Comparison of ENCODE assay signal across 13 cellular contexts in the genomic region with DNA sequence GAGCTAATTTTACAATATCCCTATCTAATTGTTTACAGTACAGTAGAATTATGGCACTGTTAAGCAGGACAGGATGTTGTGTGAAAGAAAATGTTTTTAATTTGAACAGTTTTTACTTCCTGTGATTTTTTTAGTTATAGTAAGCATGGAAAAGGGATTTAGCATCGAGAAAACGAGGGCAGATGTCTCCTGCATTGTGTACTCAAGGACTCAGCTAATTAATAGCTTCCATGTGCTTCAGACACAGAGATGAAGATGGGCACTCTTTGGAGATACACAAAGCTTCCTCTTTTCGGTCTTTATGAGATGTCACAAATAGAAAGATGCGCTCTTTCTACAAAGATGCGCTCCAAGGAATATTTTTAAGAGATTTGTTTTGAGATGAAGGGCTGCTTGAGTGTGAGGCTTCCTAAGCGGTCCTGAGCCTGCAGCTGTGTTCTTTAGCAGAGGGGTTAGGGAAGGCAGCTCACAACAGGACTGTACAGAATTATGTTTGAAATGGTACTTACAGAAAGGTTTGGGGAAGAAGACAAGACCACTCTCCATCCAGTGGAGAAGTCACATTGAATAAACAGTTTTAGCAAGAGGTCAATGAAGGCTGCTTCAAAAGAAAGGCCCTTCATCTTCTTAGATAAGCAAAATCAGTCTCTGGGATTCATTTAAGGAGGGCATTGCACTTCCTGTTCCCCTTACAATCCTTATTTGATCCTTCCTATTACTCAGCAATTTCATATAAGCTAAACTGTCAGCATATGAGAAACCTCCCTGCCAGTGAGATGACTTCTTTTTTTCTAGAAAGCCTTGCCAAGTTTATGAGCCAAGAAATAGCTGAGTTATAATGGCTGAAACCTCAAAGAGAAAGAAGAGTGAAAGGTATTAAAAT.
A peak's percentile ranks its signal among the peaks of the same experiment; 100 is the strongest.
DNase-seq lines count a peak whose midpoint lies in the region; ATAC-seq and TF ChIP-seq lines count a peak whose summit lies in the region.
"Had no signal": no experiment of that assay in that cellular context is flagged by ENCODE, and none has a peak within 500 bp of the region (broad histone marks: within the 10 kb centered on the region; RNA-seq: fewer than 3 reads in every experiment).

No MANE protein-coding gene starts in this region.

- peak; percentile 64 for ATAC-seq in SK-N-SH treated with all-trans-retinoic acid at 6 μM for 48 hours
- ATAC-seq in activated T-helper 17 cell treated with anti-CD3 and anti-CD28 coated beads, Interleukin-2, amount 50 U/mL, for 72 hours (replicated peaks) = no peak

- no peak overlapping the region for H2AFZ ChIP-seq in hepatocyte

- no peaks in the 10 kb centered on the region for H3K27me3 ChIP-seq in hepatocyte

- no peak for TF ChIP-seq CTCF in hepatocyte (IDR thresholded peaks at IDR 0.05; ENCODE audit: poor library complexity)

- peaks cover 6% of the 10 kb centered on the region for H3K27me3 Mint-ChIP-seq in activated T-helper 17 cell treated with anti-CD3 and anti-CD28 coated beads, Interleukin-2, amount 50 U/mL, for 72 hours

- H3K4me2 ChIP-seq in hepatocyte = no peak overlapping the region

- H3K4me3 ChIP-seq in hepatocyte = no peak overlapping the region
- H3K4me3 ChIP-seq: HAP-1 had no signal

- H3K9me3 ChIP-seq in hepatocyte (ENCODE audit: low read depth) = no peaks in the 10 kb centered on the region
- H3K9me3 ChIP-seq: HAP-1 had no signal

- H3K9me2 ChIP-seq in hepatocyte (replicated peaks; ENCODE audit: insufficient read depth) = no peaks in the 10 kb centered on the region

- peak overlapping the region; percentile 18 for H3K27ac ChIP-seq in hepatocyte
- H3K27ac ChIP-seq: HL-60, WERI-Rb-1 had no signal

- H4K20me1 ChIP-seq in hepatocyte (ENCODE audit: insufficient read depth, poor library complexity, severe bottlenecking) = no peaks in the 10 kb centered on the region

- H3K9me3 Mint-ChIP-seq in activated T-helper 17 cell treated with anti-CD3 and anti-CD28 coated beads, Interleukin-2, amount 50 U/mL, for 72 hours = no peaks in the 10 kb centered on the region

- H3K36me3 ChIP-seq in hepatocyte (replicated peaks; ENCODE audit: insufficient read depth, low read depth) = no peaks in the 10 kb centered on the region
- H3K36me3 ChIP-seq: HAP-1, WERI-Rb-1 had no signal

- no peak overlapping the region for H3K4me3 Mint-ChIP-seq in activated T-helper 17 cell treated with anti-CD3 and anti-CD28 coated beads, Interleukin-2, amount 50 U/mL, for 72 hours

- WGBS in hepatocyte (ENCODE audit: low lambda C conversion rate, missing lambda C conversion rate) = 72% methylated on average over 6 of the region's 6 CpGs

- H3K79me2 ChIP-seq in hepatocyte = no peaks in the 10 kb centered on the region

- no peaks in the 10 kb centered on the region for H3K4me1 ChIP-seq in hepatocyte (ENCODE audit: insufficient read depth)
- H3K4me1 ChIP-seq: HAP-1 had no signal

- no peaks in the 10 kb centered on the region for H3K36me3 Mint-ChIP-seq in activated T-helper 17 cell treated with anti-CD3 and anti-CD28 coated beads, Interleukin-2, amount 50 U/mL, for 72 hours (ENCODE audit: low read depth)

- DNase-seq in AML-193 (lab: John Stamatoyannopoulos, UW) (peak; percentile 41 to 51), LHCN-M2 (ENCODE audit: low read depth) (peak; percentile 46), hepatocyte (ENCODE audit: low spot score) (no peak), NCI-H2107 treated with DMSO at 0.1 percent for 48 hours (lab: John Stamatoyannopoulos, UW; ENCODE audit: unreplicated experiment) (no peak), T-helper 9 cell (no peak), NCI-H1417 treated with DMSO at 0.1 percent for 48 hours (lab: John Stamatoyannopoulos, UW) (no peak)
- DNase-seq: activated effector memory CD4-positive, alpha-beta T cell treated with anti-CD3 and anti-CD28 coated beads, Interleukin-2, amount 50 U/mL, for 16 hours; NCI-H2227 treated with DMSO at 0.1 percent for 48 hours; WERI-Rb-1 had no signal

- no peak overlapping the region for H3K27ac Mint-ChIP-seq in activated T-helper 17 cell treated with anti-CD3 and anti-CD28 coated beads, Interleukin-2, amount 50 U/mL, for 72 hours

- H3K4me1 Mint-ChIP-seq in activated T-helper 17 cell treated with anti-CD3 and anti-CD28 coated beads, Interleukin-2, amount 50 U/mL, for 72 hours = no peaks in the 10 kb centered on the region

TF ChIP-seq in SK-N-SH treated with all-trans-retinoic acid at 6 μM for 48 hours, 23 proteins besides CTCF, POLR2A, EP300 and RAD21:
- TF ChIP-seq TCF4 (CRISPR knock-in tag; IDR thresholded peaks at IDR 0.05; ENCODE audit: borderline replicate concordance) (peak; percentile 58; the same call in 1 of the 2 replicates), RARB (CRISPR knock-in tag; IDR thresholded peaks at IDR 0.05) (no peak), ISL1 (CRISPR knock-in tag; IDR thresholded peaks at IDR 0.05) (no peak)
- TF ChIP-seq, protein P1, sequence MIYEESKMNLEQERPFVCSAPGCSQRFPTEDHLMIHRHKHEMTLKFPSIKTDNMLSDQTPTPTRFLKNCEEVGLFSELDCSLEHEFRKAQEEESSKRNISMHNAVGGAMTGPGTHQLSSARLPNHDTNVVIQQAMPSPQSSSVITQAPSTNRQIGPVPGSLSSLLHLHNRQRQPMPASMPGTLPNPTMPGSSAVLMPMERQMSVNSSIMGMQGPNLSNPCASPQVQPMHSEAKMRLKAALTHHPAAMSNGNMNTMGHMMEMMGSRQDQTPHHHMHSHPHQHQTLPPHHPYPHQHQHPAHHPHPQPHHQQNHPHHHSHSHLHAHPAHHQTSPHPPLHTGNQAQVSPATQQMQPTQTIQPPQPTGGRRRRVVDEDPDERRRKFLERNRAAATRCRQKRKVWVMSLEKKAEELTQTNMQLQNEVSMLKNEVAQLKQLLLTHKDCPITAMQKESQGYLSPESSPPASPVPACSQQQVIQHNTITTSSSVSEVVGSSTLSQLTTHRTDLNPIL (CRISPR knock-in tag; IDR thresholded peaks at IDR 0.05; ENCODE audit: low read depth) = no peak
- TF ChIP-seq, protein P2, sequence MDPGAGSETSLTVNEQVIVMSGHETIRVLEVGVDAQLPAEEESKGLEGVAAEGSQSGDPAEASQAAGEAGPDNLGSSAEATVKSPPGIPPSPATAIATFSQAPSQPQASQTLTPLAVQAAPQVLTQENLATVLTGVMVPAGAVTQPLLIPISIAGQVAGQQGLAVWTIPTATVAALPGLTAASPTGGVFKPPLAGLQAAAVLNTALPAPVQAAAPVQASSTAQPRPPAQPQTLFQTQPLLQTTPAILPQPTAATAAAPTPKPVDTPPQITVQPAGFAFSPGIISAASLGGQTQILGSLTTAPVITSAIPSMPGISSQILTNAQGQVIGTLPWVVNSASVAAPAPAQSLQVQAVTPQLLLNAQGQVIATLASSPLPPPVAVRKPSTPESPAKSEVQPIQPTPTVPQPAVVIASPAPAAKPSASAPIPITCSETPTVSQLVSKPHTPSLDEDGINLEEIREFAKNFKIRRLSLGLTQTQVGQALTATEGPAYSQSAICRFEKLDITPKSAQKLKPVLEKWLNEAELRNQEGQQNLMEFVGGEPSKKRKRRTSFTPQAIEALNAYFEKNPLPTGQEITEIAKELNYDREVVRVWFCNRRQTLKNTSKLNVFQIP (CRISPR knock-in tag; IDR thresholded peaks at IDR 0.05; ENCODE audit: borderline replicate concordance, low read depth) = no peak
TF ChIP-seq in SK-N-SH treated with all-trans-retinoic acid at 6 μM for 48 hours: peak in this region for 1.

Comparison
In these comparisons a context has a peak if more than half of its experiments do, and no peak if none do; other contexts are left out.
1. DNase-seq: peak in AML-193 (2 of 2) and LHCN-M2 (single experiment); none in hepatocyte (single experiment), NCI-H2107 treated with DMSO at 0.1 percent for 48 hours (single experiment), T-helper 9 cell (single experiment) and NCI-H1417 treated with DMSO at 0.1 percent for 48 hours (single experiment).